In genomic region chr13:113864303-113864890, GRCh38 we compare ENCODE assay signal across 9 cellular contexts. TPM values are rescaled to one million over a fixed set of nuclear protein-coding genes. Genes with fewer than 3 reads are reported as not detected.
DNase-seq lines count a peak whose midpoint lies in the region; ATAC-seq lines count a peak whose summit lies in the region.
"Had no signal": no experiment of that assay in that cellular context is flagged by ENCODE, and none has a peak within 500 bp of the region (broad histone marks: within the 10 kb centered on the region; RNA-seq: fewer than 3 reads in every experiment).

No MANE protein-coding gene starts in this region.

- peak overlapping the region; percentile 64; the same call in 1 of the 2 replicates for H3K4me3 ChIP-seq in iPS DF 6.9 (ENCODE audit: low read length)

- no peaks in the 10 kb centered on the region for H3K9me3 ChIP-seq in iPS DF 6.9 (ENCODE audit: control insufficient read depth, insufficient read depth, low read length)

- no peak overlapping the region for H3K27ac ChIP-seq in iPS DF 6.9 (ENCODE audit: low read length)
- H3K27ac ChIP-seq: 22Rv1 had no signal

- intact Hi-C loops in activated T-helper 2 cell treated with anti-CD3 and anti-CD28 coated beads, Interferon-gamma antibody, Interleukin-2, Interleukin-4, amounts not matched to agents 10 μg/mL and 5 μg/mL and 100 μg/mL, durations not matched to agents 14 hours and 24 hours and 36 hours (cut with micrococcal nuclease), result no loop called here

- H3K4me1 Mint-ChIP-seq in activated T-helper 2 cell treated with anti-CD3 and anti-CD28 coated beads, Interferon-gamma antibody, Interleukin-2, Interleukin-4, amounts not matched to agents 10 μg/mL and 5 μg/mL and 100 μg/mL, durations not matched to agents 14 hours and 24 hours and 36 hours (ENCODE audit: low read depth), result peaks cover 4% of the 10 kb centered on the region
- peaks cover 27% of the 10 kb centered on the region for H3K4me1 Mint-ChIP-seq in stimulated activated naive CD8-positive, alpha-beta T cell treated with anti-CD3 and anti-CD28 coated beads, Interleukin-15, amount 100 ng/mL, for 72 hours

- H3K4me1 ChIP-seq in iPS DF 6.9 (ENCODE audit: control insufficient read depth, insufficient read depth, low read length), result peaks cover 17% of the 10 kb centered on the region

- WGBS in iPS DF 6.9 (ENCODE audit: insufficient coverage, insufficient read length), result no CpG with 5 or more reads among the region's 10 CpGs

- no peak for ATAC-seq in stimulated activated naive CD8-positive, alpha-beta T cell treated with anti-CD3 and anti-CD28 coated beads, Interleukin-15, amount 100 ng/mL, for 72 hours
- ATAC-seq in GM18861 (IDR thresholded peaks at IDR 0.05; ENCODE audit: unreplicated experiment), result no peak

- DNase-seq in DMS 273 (lab: John Stamatoyannopoulos, UW; ENCODE audit: unreplicated experiment), result peak; percentile 12
- no peak for DNase-seq in DMS 273 treated with DMSO at 0.1 percent for 48 hours (lab: John Stamatoyannopoulos, UW)
- DNase-seq in activated T-helper 2 cell treated with anti-CD3 and anti-CD28 coated beads, Interferon-gamma antibody, Interleukin-2, Interleukin-4, amounts not matched to agents 10 μg/mL and 5 μg/mL and 100 μg/mL, durations not matched to agents 14 hours and 24 hours and 36 hours (ENCODE audit: low spot score), result no peak
- DNase-seq in iPS DF 6.9 (ENCODE audit: low read depth, low spot score), result no peak
- no peak for DNase-seq in stimulated activated naive CD8-positive, alpha-beta T cell treated with anti-CD3 and anti-CD28 coated beads, Interleukin-15, amount 100 ng/mL, for 72 hours
- no peak for DNase-seq in hippocampal formation (lab: John Stamatoyannopoulos, UW)
- DNase-seq in dermis blood vessel endothelial cell, result no peak

- H3K4me3 Mint-ChIP-seq in activated T-helper 2 cell treated with anti-CD3 and anti-CD28 coated beads, Interferon-gamma antibody, Interleukin-2, Interleukin-4, amounts not matched to agents 10 μg/mL and 5 μg/mL and 100 μg/mL, durations not matched to agents 14 hours and 24 hours and 36 hours (ENCODE audit: low read depth), result peak overlapping the region; percentile 15
- peak overlapping the region; percentile 68 to 71 for H3K4me3 Mint-ChIP-seq in stimulated activated naive CD8-positive, alpha-beta T cell treated with anti-CD3 and anti-CD28 coated beads, Interleukin-15, amount 100 ng/mL, for 72 hours

- H3K9me3 Mint-ChIP-seq in activated T-helper 2 cell treated with anti-CD3 and anti-CD28 coated beads, Interferon-gamma antibody, Interleukin-2, Interleukin-4, amounts not matched to agents 10 μg/mL and 5 μg/mL and 100 μg/mL, durations not matched to agents 14 hours and 24 hours and 36 hours, result peaks cover 2% of the 10 kb centered on the region
- peaks cover 1 to 3% of the 10 kb centered on the region in 2 donors for H3K9me3 Mint-ChIP-seq in stimulated activated naive CD8-positive, alpha-beta T cell treated with anti-CD3 and anti-CD28 coated beads, Interleukin-15, amount 100 ng/mL, for 72 hours

- H3K27ac Mint-ChIP-seq in activated T-helper 2 cell treated with anti-CD3 and anti-CD28 coated beads, Interferon-gamma antibody, Interleukin-2, Interleukin-4, amounts not matched to agents 10 μg/mL and 5 μg/mL and 100 μg/mL, durations not matched to agents 14 hours and 24 hours and 36 hours, result no peak overlapping the region
- H3K27ac Mint-ChIP-seq in stimulated activated naive CD8-positive, alpha-beta T cell treated with anti-CD3 and anti-CD28 coated beads, Interleukin-15, amount 100 ng/mL, for 72 hours, result no peak overlapping the region

- peaks cover 49% of the 10 kb centered on the region for H3K27me3 Mint-ChIP-seq in activated T-helper 2 cell treated with anti-CD3 and anti-CD28 coated beads, Interferon-gamma antibody, Interleukin-2, Interleukin-4, amounts not matched to agents 10 μg/mL and 5 μg/mL and 100 μg/mL, durations not matched to agents 14 hours and 24 hours and 36 hours (ENCODE audit: low read depth)
- peaks cover 63% of the 10 kb centered on the region for H3K27me3 Mint-ChIP-seq in stimulated activated naive CD8-positive, alpha-beta T cell treated with anti-CD3 and anti-CD28 coated beads, Interleukin-15, amount 100 ng/mL, for 72 hours

- no peaks in the 10 kb centered on the region for H3K36me3 ChIP-seq in iPS DF 6.9 (ENCODE audit: control insufficient read depth, insufficient read depth, low read length)

- H3K36me3 Mint-ChIP-seq in activated T-helper 2 cell treated with anti-CD3 and anti-CD28 coated beads, Interferon-gamma antibody, Interleukin-2, Interleukin-4, amounts not matched to agents 10 μg/mL and 5 μg/mL and 100 μg/mL, durations not matched to agents 14 hours and 24 hours and 36 hours (ENCODE audit: low read depth), result no peaks in the 10 kb centered on the region

- H3K27me3 ChIP-seq in iPS DF 6.9 (ENCODE audit: control insufficient read depth, insufficient read depth, low read length), result peaks cover 5% of the 10 kb centered on the region; the same call in 1 of the 2 replicates

RNA-seq across cellular contexts. Expression of gene GAS6, which starts 0.5 kb away (rescaled TPM):
- total RNA-seq in activated T-helper 2 cell treated with anti-CD3 and anti-CD28 coated beads, Interferon-gamma antibody, Interleukin-2, Interleukin-4, amounts not matched to agents 10 μg/mL and 5 μg/mL and 100 μg/mL, durations not matched to agents 14 hours and 24 hours and 36 hours, result 0.14 and 0.32 TPM in 2 replicates
- total RNA-seq in dermis blood vessel endothelial cell, result 147 and 174 TPM in 2 replicates

Comparison
In these comparisons a context has a peak if more than half of its experiments do, and no peak if none do; other contexts are left out.
1. RNA of gene GAS6, which starts 0.5 kb away (total RNA-seq): 147 to 174 TPM in dermis blood vessel endothelial cell; 0.14 to 0.32 TPM in activated T-helper 2 cell treated with anti-CD3 and anti-CD28 coated beads, Interferon-gamma antibody, Interleukin-2, Interleukin-4, amounts not matched to agents 10 μg/mL and 5 μg/mL and 100 μg/mL, durations not matched to agents 14 hours and 24 hours and 36 hours; every median in the first group is over 100 times any median in the second.